1 cellular context compared by ENCODE assay signal in the genomic region with DNA sequence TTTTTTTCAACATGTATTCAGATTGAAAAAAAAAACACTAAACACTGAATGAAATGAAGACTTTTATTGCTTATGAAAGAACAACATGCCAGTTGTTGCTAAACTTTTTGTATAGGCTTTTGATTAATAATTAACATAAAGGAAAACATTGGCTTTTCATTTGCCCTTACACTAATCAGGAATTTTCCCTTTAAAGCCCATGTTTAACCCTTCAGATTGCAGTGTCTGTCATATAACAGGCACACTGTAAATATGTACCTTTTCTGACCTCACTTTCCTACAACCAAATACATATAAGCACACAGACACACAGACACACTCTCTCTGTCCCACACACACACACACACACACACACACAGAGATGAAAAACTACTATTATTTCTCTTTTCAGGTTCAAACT.
TF ChIP-seq lines count a peak whose summit lies in the region.

No MANE protein-coding gene starts in this region.

TF ChIP-seq in HepG2, 621 proteins besides CTCF, POLR2A, EP300 and RAD21 (continued from another document and continues in another):
- TF ChIP-seq EHMT2 (IDR thresholded peaks at IDR 0.05; ENCODE audit: borderline replicate concordance, low read depth, low read length), result no peak
- no peak for TF ChIP-seq ZNF550 (CRISPR knock-in tag; IDR thresholded peaks at IDR 0.05; ENCODE audit: borderline replicate concordance)
- no peak for TF ChIP-seq ARNTL (CRISPR knock-in tag; IDR thresholded peaks at IDR 0.05)
- no peak for TF ChIP-seq ISL2 (CRISPR knock-in tag; IDR thresholded peaks at IDR 0.05)
- no peak for TF ChIP-seq REL (CRISPR knock-in tag; conservative IDR thresholded peaks at IDR 0.05)
- no peak for TF ChIP-seq NR2F2 (IDR thresholded peaks at IDR 0.05; ENCODE audit: borderline replicate concordance, low read depth)
- no peak for TF ChIP-seq ZNF317 (CRISPR knock-in tag; IDR thresholded peaks at IDR 0.05)
- no peak for TF ChIP-seq ZNF44 (CRISPR knock-in tag; IDR thresholded peaks at IDR 0.05)
- TF ChIP-seq, protein P1, sequence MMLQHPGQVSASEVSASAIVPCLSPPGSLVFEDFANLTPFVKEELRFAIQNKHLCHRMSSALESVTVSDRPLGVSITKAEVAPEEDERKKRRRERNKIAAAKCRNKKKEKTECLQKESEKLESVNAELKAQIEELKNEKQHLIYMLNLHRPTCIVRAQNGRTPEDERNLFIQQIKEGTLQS (CRISPR knock-in tag; IDR thresholded peaks at IDR 0.05), result no peak
- no peak for TF ChIP-seq ZNF724P (CRISPR knock-in tag; IDR thresholded peaks at IDR 0.05; ENCODE audit: borderline replicate concordance)
- peak; percentile 53; the same call in 1 of the 2 replicates for TF ChIP-seq RARA (CRISPR knock-in tag; IDR thresholded peaks at IDR 0.05)
- TF ChIP-seq SALL1 (CRISPR knock-in tag; IDR thresholded peaks at IDR 0.05), result no peak
- TF ChIP-seq, protein P2, sequence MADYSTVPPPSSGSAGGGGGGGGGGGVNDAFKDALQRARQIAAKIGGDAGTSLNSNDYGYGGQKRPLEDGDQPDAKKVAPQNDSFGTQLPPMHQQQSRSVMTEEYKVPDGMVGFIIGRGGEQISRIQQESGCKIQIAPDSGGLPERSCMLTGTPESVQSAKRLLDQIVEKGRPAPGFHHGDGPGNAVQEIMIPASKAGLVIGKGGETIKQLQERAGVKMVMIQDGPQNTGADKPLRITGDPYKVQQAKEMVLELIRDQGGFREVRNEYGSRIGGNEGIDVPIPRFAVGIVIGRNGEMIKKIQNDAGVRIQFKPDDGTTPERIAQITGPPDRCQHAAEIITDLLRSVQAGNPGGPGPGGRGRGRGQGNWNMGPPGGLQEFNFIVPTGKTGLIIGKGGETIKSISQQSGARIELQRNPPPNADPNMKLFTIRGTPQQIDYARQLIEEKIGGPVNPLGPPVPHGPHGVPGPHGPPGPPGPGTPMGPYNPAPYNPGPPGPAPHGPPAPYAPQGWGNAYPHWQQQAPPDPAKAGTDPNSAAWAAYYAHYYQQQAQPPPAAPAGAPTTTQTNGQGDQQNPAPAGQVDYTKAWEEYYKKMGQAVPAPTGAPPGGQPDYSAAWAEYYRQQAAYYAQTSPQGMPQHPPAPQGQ (CRISPR knock-in tag; IDR thresholded peaks at IDR 0.05; ENCODE audit: borderline replicate concordance), result no peak
- TF ChIP-seq ZNF121 (CRISPR knock-in tag; IDR thresholded peaks at IDR 0.05), result no peak
- no peak for TF ChIP-seq ZFAT (CRISPR knock-in tag; conservative IDR thresholded peaks at IDR 0.05)
- TF ChIP-seq ZNF652 (CRISPR knock-in tag; IDR thresholded peaks at IDR 0.05; ENCODE audit: borderline replicate concordance, low read depth), result peak; percentile 98
- TF ChIP-seq, protein P3, sequence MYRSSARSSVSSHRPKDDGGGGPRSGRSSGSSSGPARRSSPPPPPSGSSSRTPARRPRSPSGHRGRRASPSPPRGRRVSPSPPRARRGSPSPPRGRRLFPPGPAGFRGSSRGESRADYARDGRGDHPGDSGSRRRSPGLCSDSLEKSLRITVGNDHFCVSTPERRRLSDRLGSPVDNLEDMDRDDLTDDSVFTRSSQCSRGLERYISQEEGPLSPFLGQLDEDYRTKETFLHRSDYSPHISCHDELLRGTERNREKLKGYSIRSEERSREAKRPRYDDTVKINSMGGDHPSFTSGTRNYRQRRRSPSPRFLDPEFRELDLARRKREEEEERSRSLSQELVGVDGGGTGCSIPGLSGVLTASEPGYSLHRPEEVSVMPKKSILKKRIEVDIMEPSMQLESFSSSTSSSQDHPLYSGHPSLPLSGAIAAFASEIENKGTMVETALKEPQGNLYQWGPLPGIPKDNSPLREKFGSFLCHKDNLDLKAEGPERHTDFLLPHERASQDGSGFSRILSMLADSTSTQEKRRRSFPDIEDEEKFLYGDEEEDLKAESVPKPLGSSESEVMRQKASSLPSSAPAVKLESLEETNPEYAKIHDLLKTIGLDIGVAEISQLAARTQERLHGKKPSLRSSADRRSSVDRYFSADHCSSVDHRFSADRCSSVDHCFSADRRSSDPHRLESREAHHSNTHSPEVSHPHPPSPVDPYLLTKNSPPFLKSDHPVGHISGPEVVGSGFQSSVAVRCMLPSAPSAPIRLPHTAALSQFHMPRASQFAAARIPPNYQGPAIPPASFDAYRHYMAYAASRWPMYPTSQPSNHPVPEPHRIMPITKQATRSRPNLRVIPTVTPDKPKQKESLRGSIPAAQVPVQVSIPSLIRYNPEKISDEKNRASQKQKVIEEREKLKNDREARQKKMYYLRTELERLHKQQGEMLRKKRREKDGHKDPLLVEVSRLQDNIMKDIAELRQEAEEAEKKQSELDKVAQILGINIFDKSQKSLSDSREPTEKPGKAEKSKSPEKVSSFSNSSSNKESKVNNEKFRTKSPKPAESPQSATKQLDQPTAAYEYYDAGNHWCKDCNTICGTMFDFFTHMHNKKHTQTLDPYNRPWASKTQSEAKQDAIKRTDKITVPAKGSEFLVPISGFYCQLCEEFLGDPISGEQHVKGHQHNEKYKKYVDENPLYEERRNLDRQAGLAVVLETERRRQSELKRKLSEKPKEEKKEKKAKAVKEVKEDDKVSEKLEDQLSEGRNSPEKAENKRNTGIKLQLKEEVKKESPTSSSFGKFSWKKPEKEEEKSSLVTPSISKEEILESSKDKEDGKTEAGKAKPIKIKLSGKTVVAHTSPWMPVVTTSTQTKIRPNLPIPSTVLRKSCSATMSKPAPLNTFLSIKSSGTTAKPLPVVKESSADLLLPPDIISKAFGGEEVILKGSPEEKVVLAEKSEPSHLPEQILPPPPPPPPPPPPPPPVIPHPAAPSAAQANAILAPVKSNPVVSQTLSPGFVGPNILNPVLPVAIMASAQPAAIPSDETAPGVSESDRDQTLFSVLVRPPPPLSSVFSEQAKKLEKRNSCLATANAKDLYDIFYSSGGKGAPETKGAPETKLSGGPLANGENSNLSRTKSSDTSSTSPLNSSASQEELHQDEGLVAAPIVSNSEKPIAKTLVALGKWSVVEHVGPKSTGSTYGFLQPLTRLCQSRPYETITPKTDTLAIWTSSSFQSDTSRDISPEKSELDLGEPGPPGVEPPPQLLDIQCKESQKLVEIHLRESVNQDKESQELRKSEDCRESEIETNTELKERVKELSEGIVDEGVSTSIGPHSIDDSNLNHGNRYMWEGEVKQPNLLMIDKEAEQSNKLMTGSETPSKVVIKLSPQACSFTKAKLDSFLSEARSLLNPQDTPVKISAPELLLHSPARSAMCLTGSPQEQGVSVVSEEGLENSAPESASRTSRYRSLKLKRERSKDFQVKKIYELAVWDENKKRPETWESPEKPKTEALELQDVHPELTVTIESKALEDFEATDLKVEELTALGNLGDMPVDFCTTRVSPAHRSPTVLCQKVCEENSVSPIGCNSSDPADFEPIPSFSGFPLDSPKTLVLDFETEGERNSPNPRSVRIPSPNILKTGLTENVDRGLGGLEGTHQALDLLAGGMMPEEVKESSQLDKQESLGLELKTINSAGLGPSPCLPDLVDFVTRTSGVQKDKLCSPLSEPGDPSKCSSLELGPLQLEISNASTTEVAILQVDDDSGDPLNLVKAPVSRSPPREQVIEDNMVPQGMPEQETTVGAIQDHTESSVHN (CRISPR knock-in tag; IDR thresholded peaks at IDR 0.05), result no peak
- TF ChIP-seq TP53 (CRISPR knock-in tag; conservative IDR thresholded peaks at IDR 0.05), result no peak
- TF ChIP-seq ZNF430 (CRISPR knock-in tag; IDR thresholded peaks at IDR 0.05), result no peak
- TF ChIP-seq MTF2 (CRISPR knock-in tag; IDR thresholded peaks at IDR 0.05; ENCODE audit: borderline replicate concordance), result no peak
- no peak for TF ChIP-seq ZNF138 (CRISPR knock-in tag; IDR thresholded peaks at IDR 0.05; ENCODE audit: low read depth)
- TF ChIP-seq, protein P4, sequence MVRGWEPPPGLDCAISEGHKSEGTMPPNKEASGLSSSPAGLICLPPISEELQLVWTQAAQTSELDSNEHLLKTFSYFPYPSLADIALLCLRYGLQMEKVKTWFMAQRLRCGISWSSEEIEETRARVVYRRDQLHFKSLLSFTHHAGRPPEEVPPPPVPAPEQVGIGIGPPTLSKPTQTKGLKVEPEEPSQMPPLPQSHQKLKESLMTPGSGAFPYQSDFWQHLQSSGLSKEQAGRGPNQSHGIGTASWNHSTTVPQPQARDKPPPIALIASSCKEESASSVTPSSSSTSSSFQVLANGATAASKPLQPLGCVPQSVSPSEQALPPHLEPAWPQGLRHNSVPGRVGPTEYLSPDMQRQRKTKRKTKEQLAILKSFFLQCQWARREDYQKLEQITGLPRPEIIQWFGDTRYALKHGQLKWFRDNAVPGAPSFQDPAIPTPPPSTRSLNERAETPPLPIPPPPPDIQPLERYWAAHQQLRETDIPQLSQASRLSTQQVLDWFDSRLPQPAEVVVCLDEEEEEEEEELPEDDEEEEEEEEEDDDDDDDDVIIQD (CRISPR knock-in tag; IDR thresholded peaks at IDR 0.05; ENCODE audit: low read depth), result 0 out of 2 replicates have a peak, but pooled peaks have one; percentile 37
- TF ChIP-seq HOXA5 (CRISPR knock-in tag; IDR thresholded peaks at IDR 0.05), result no peak
- no peak for TF ChIP-seq ZNF766 (CRISPR knock-in tag; IDR thresholded peaks at IDR 0.05; ENCODE audit: borderline replicate concordance)
- TF ChIP-seq, protein P5, sequence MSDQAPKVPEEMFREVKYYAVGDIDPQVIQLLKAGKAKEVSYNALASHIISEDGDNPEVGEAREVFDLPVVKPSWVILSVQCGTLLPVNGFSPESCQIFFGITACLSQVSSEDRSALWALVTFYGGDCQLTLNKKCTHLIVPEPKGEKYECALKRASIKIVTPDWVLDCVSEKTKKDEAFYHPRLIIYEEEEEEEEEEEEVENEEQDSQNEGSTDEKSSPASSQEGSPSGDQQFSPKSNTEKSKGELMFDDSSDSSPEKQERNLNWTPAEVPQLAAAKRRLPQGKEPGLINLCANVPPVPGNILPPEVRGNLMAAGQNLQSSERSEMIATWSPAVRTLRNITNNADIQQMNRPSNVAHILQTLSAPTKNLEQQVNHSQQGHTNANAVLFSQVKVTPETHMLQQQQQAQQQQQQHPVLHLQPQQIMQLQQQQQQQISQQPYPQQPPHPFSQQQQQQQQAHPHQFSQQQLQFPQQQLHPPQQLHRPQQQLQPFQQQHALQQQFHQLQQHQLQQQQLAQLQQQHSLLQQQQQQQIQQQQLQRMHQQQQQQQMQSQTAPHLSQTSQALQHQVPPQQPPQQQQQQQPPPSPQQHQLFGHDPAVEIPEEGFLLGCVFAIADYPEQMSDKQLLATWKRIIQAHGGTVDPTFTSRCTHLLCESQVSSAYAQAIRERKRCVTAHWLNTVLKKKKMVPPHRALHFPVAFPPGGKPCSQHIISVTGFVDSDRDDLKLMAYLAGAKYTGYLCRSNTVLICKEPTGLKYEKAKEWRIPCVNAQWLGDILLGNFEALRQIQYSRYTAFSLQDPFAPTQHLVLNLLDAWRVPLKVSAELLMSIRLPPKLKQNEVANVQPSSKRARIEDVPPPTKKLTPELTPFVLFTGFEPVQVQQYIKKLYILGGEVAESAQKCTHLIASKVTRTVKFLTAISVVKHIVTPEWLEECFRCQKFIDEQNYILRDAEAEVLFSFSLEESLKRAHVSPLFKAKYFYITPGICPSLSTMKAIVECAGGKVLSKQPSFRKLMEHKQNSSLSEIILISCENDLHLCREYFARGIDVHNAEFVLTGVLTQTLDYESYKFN (CRISPR knock-in tag; conservative IDR thresholded peaks at IDR 0.05), result peak; percentile 45; the same call in 1 of the 2 replicates
- no peak for TF ChIP-seq ZNF124 (CRISPR knock-in tag; IDR thresholded peaks at IDR 0.05)
- TF ChIP-seq IRX3 (CRISPR knock-in tag; IDR thresholded peaks at IDR 0.05; ENCODE audit: borderline replicate concordance, low read depth), result no peak
- TF ChIP-seq KLF13 (CRISPR knock-in tag; IDR thresholded peaks at IDR 0.05), result no peak
- TF ChIP-seq SMAD9 (CRISPR knock-in tag; IDR thresholded peaks at IDR 0.05), result no peak
- TF ChIP-seq, protein P6, sequence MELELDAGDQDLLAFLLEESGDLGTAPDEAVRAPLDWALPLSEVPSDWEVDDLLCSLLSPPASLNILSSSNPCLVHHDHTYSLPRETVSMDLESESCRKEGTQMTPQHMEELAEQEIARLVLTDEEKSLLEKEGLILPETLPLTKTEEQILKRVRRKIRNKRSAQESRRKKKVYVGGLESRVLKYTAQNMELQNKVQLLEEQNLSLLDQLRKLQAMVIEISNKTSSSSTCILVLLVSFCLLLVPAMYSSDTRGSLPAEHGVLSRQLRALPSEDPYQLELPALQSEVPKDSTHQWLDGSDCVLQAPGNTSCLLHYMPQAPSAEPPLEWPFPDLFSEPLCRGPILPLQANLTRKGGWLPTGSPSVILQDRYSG (CRISPR knock-in tag; IDR thresholded peaks at IDR 0.05), result no peak
- no peak for TF ChIP-seq ZMYM4 (CRISPR knock-in tag; IDR thresholded peaks at IDR 0.05)
- TF ChIP-seq ZNF7 (CRISPR knock-in tag; IDR thresholded peaks at IDR 0.05), result no peak
- TF ChIP-seq, protein P7, sequence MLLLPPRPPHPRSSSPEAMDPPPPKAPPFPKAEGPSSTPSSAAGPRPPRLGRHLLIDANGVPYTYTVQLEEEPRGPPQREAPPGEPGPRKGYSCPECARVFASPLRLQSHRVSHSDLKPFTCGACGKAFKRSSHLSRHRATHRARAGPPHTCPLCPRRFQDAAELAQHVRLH (CRISPR knock-in tag; IDR thresholded peaks at IDR 0.05; ENCODE audit: borderline replicate concordance, low read depth), result no peak
- TF ChIP-seq ZNF12 (CRISPR knock-in tag; IDR thresholded peaks at IDR 0.05), result no peak
- no peak for TF ChIP-seq SYNCRIP (IDR thresholded peaks at IDR 0.05; ENCODE audit: insufficient read depth, low read depth, low read length)
- TF ChIP-seq SAFB2 (CRISPR knock-in tag; IDR thresholded peaks at IDR 0.05; ENCODE audit: borderline replicate concordance, low read depth), result no peak
- TF ChIP-seq, protein P8, sequence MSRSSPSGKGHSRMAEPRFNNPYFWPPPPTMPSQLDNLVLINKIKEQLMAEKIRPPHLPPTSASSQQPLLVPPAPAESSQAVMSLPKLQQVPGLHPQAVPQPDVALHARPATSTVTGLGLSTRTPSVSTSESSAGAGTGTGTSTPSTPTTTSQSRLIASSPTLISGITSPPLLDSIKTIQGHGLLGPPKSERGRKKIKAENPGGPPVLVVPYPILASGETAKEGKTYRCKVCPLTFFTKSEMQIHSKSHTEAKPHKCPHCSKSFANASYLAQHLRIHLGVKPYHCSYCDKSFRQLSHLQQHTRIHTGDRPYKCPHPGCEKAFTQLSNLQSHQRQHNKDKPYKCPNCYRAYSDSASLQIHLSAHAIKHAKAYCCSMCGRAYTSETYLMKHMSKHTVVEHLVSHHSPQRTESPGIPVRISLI (CRISPR knock-in tag; IDR thresholded peaks at IDR 0.05; ENCODE audit: borderline replicate concordance), result no peak
- TF ChIP-seq, protein P9, sequence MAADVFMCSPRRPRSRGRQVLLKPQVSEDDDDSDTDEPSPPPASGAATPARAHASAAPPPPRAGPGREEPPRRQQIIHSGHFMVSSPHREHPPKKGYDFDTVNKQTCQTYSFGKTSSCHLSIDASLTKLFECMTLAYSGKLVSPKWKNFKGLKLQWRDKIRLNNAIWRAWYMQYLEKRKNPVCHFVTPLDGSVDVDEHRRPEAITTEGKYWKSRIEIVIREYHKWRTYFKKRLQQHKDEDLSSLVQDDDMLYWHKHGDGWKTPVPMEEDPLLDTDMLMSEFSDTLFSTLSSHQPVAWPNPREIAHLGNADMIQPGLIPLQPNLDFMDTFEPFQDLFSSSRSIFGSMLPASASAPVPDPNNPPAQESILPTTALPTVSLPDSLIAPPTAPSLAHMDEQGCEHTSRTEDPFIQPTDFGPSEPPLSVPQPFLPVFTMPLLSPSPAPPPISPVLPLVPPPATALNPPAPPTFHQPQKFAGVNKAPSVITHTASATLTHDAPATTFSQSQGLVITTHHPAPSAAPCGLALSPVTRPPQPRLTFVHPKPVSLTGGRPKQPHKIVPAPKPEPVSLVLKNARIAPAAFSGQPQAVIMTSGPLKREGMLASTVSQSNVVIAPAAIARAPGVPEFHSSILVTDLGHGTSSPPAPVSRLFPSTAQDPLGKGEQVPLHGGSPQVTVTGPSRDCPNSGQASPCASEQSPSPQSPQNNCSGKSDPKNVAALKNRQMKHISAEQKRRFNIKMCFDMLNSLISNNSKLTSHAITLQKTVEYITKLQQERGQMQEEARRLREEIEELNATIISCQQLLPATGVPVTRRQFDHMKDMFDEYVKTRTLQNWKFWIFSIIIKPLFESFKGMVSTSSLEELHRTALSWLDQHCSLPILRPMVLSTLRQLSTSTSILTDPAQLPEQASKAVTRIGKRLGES (CRISPR knock-in tag; IDR thresholded peaks at IDR 0.05; ENCODE audit: borderline replicate concordance), result no peak
- TF ChIP-seq ZNF34 (CRISPR knock-in tag; IDR thresholded peaks at IDR 0.05; ENCODE audit: borderline replicate concordance), result no peak
